12 cellular contexts compared by ENCODE assay signal in genomic region chr3:1583044-1583443, GRCh38.
DNase-seq lines count a peak whose midpoint lies in the region; ATAC-seq and TF ChIP-seq lines count a peak whose summit lies in the region.
"Had no signal": no experiment of that assay in that cellular context is flagged by ENCODE, and none has a peak within 500 bp of the region (broad histone marks: within the 10 kb centered on the region; RNA-seq: fewer than 3 reads in every experiment).

No MANE protein-coding gene starts in this region.

- ATAC-seq in upper lobe of left lung (ENCODE audit: low FRiP score in 2 of 2) (peak; percentile 14 to 30), HG03520 (IDR thresholded peaks at IDR 0.05; ENCODE audit: unreplicated experiment) (no peak)

- peaks cover 29% of the 10 kb centered on the region for H3K9me3 Mint-ChIP-seq in chondrocyte (ENCODE audit: low read depth)

- no peak overlapping the region for H3K27ac Mint-ChIP-seq in chondrocyte (ENCODE audit: unreplicated experiment)
- H3K27ac Mint-ChIP-seq: CD4-positive, CD25-positive, alpha-beta regulatory T cell had no signal

- 88 to 100% methylated on average over 4 to 10 of the region's 10 CpGs for WGBS in upper lobe of left lung, 2 donors

- no peak for TF ChIP-seq POLR2A in upper lobe of left lung (IDR thresholded peaks at IDR 0.05)

- H3K4me3 ChIP-seq in H7 (ENCODE audit: insufficient read depth, low read depth, low read length) (no peak overlapping the region), upper lobe of left lung (no peak overlapping the region)
- H3K4me3 ChIP-seq: BLaER1 treated with 17β-estradiol and CSF1 and Interleukin-3, amounts not matched to agents 10 nM and 100 nM; GM23248 had no signal

- no peak for TF ChIP-seq CTCF in chondrocyte (IDR thresholded peaks at IDR 0.05)
- TF ChIP-seq CTCF in upper lobe of left lung (IDR thresholded peaks at IDR 0.05) = no peak

- H3K27ac ChIP-seq in upper lobe of left lung = no peak overlapping the region
- H3K27ac ChIP-seq: BLaER1 treated with 17β-estradiol and CSF1 and Interleukin-3, amounts not matched to agents 10 nM and 100 nM; GM23248 had no signal

- H3K4me3 Mint-ChIP-seq in chondrocyte (ENCODE audit: unreplicated experiment) = no peak overlapping the region
- H3K4me3 Mint-ChIP-seq: CD4-positive, CD25-positive, alpha-beta regulatory T cell had no signal

- H3K36me3 ChIP-seq in H7 (replicated peaks; ENCODE audit: control insufficient read depth, insufficient read depth, low read length) = no peaks in the 10 kb centered on the region
- H3K36me3 ChIP-seq in upper lobe of left lung = no peaks in the 10 kb centered on the region
- H3K36me3 ChIP-seq: BLaER1 treated with 17β-estradiol and CSF1 and Interleukin-3, amounts not matched to agents 10 nM and 100 nM had no signal

- H3K4me1 Mint-ChIP-seq in chondrocyte (ENCODE audit: low read depth) = peaks cover 7% of the 10 kb centered on the region
- H3K4me1 Mint-ChIP-seq: CD4-positive, CD25-positive, alpha-beta regulatory T cell had no signal

- H3K27me3 Mint-ChIP-seq in chondrocyte (ENCODE audit: low read depth) = no peaks in the 10 kb centered on the region
- H3K27me3 Mint-ChIP-seq: CD4-positive, CD25-positive, alpha-beta regulatory T cell had no signal

- in situ Hi-C loops in G401 (cut with HindIII; ENCODE audit: low sequenced_read_pairs) = no loop called here

- DNase-seq in H7 = peak; percentile 2
- DNase-seq in chondrocyte (ENCODE audit: low spot score) = peak; percentile 85
- peak; percentile 88 for DNase-seq in mesenteric fat pad (ENCODE audit: low spot score)
- DNase-seq in upper lobe of left lung = peak in 1 of 2 donors; percentile 62
- no peak for DNase-seq in iPS-NIHi11 (ENCODE audit: low spot score)
- no peak for DNase-seq in G401 (ENCODE audit: low spot score)
- DNase-seq: ACHN; CD4-positive, CD25-positive, alpha-beta regulatory T cell; DMS53; GM23248 had no signal

- peaks cover 2% of the 10 kb centered on the region for H3K36me3 Mint-ChIP-seq in chondrocyte (ENCODE audit: low read depth)
- H3K36me3 Mint-ChIP-seq: CD4-positive, CD25-positive, alpha-beta regulatory T cell had no signal

- no peaks in the 10 kb centered on the region for H3K27me3 ChIP-seq in H7 (ENCODE audit: control insufficient read depth, insufficient read depth, low read length)
- H3K27me3 ChIP-seq in upper lobe of left lung = no peaks in the 10 kb centered on the region
- H3K27me3 ChIP-seq: BLaER1 treated with 17β-estradiol and CSF1 and Interleukin-3, amounts not matched to agents 10 nM and 100 nM had no signal

- no peaks in the 10 kb centered on the region for H3K4me1 ChIP-seq in upper lobe of left lung
- H3K4me1 ChIP-seq: BLaER1 treated with 17β-estradiol and CSF1 and Interleukin-3, amounts not matched to agents 10 nM and 100 nM had no signal

- TF ChIP-seq EP300 in upper lobe of left lung (IDR thresholded peaks at IDR 0.05) = no peak

- no peaks in the 10 kb centered on the region for H3K9me3 ChIP-seq in upper lobe of left lung

Comparison
In these comparisons a context has a peak if more than half of its experiments do, and no peak if none do; other contexts are left out.
1. DNase-seq: peak in H7 (single experiment), chondrocyte (single experiment) and mesenteric fat pad (single experiment); none in iPS-NIHi11 (single experiment) and G401 (single experiment).